ENCODE assay signal across 9 cellular contexts in the genomic region with DNA sequence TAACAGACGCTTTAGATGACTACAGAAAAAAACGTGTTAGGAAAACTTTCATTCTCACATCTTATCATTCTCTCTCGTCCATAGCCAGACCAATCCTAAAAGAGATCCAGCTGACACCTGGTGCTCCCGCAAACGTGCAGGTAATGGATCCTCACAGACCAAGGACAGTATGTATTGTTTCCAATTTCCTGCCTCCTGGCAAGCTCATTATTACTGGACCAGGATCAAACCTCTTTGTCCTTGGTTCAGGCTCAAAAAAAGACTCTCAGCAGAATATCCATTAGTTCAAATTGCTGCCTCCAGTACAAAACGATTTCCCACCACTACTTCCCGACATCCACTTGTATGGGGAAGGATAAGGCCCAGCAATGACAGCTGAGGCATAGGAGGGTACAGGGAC.
DNase-seq lines count a peak whose midpoint lies in the region; FAIRE-seq and TF ChIP-seq lines count a peak whose summit lies in the region.
"Had no signal": no experiment of that assay in that cellular context is flagged by ENCODE, and none has a peak within 500 bp of the region (broad histone marks: within the 10 kb centered on the region; RNA-seq: fewer than 3 reads in every experiment).

No MANE protein-coding gene starts in this region.

- no peak overlapping the region for H3K4me3 ChIP-seq in right atrium auricular region
- H3K4me3 ChIP-seq in stomach, result no peak overlapping the region

- no peaks in the 10 kb centered on the region for H3K27me3 ChIP-seq in right atrium auricular region
- H3K27me3 ChIP-seq in stomach, result no peaks in the 10 kb centered on the region

- peak overlapping the region; percentile 82 to 85 for H3K27ac ChIP-seq in right atrium auricular region
- H3K27ac ChIP-seq in stomach, result peak overlapping the region; percentile 28 to 79 (median 52)

- H3K4me1 Mint-ChIP-seq in T-helper 2 cell treated with Interferon-gamma antibody and Interleukin-4, amounts not matched to agents 5 μg/mL and 100 μg/mL, for 36 hours (ENCODE audit: low read depth), result peaks cover 71% of the 10 kb centered on the region
- H3K4me1 Mint-ChIP-seq in activated CD4-positive, alpha-beta memory T cell treated with anti-CD3 and anti-CD28 coated beads, Interleukin-2, amount 10 ng/mL, durations not matched to agents 7 days and 5 days, result peaks cover 77% of the 10 kb centered on the region

- H3K36me3 Mint-ChIP-seq in T-helper 2 cell treated with Interferon-gamma antibody and Interleukin-4, amounts not matched to agents 5 μg/mL and 100 μg/mL, for 36 hours (ENCODE audit: low read depth), result peaks cover 46% of the 10 kb centered on the region
- H3K36me3 Mint-ChIP-seq in activated CD4-positive, alpha-beta memory T cell treated with anti-CD3 and anti-CD28 coated beads, Interleukin-2, amount 10 ng/mL, durations not matched to agents 7 days and 5 days (ENCODE audit: low read depth), result peaks cover 50% of the 10 kb centered on the region

- TF ChIP-seq POLR2A in stomach (IDR thresholded peaks at IDR 0.05), result no peak
- TF ChIP-seq POLR2A in GM12892 (IDR thresholded peaks at IDR 0.05; ENCODE audit: low read depth, low read length), result no peak

- H3K36me3 ChIP-seq in right atrium auricular region (no peaks in the 10 kb centered on the region), stomach (peaks cover 0 to 6% (median 1%) of the 10 kb centered on the region in 4 donors)

- CTCF ChIA-PET in activated CD4-positive, alpha-beta memory T cell treated with anti-CD3 and anti-CD28 coated beads, Interleukin-2, amount 10 ng/mL, durations not matched to agents 7 days and 5 days (lab: Charles Lee), result interaction anchor here (1.2 to 4.4 kb wide), 11 partner anchors 10 to 115 kb away, joined by 3 to 29 read pairs (median 6); a partner anchor contains a TSS

- H3K9me3 ChIP-seq in right atrium auricular region (no peaks in the 10 kb centered on the region), stomach (no peaks in the 10 kb centered on the region)

- no peaks in the 10 kb centered on the region for H3K9me3 Mint-ChIP-seq in T-helper 2 cell treated with Interferon-gamma antibody and Interleukin-4, amounts not matched to agents 5 μg/mL and 100 μg/mL, for 36 hours
- H3K9me3 Mint-ChIP-seq in activated CD4-positive, alpha-beta memory T cell treated with anti-CD3 and anti-CD28 coated beads, Interleukin-2, amount 10 ng/mL, durations not matched to agents 7 days and 5 days, result no peaks in the 10 kb centered on the region

- WGBS in stomach, 5 donors, result 37 to 45% (median 38%) methylated on average over 7 of the region's 7 CpGs

- POLR2A ChIA-PET in activated CD4-positive, alpha-beta memory T cell treated with anti-CD3 and anti-CD28 coated beads, Interleukin-2, amount 10 ng/mL, durations not matched to agents 7 days and 5 days (lab: Charles Lee), result interaction anchor here (0.8 to 21.1 kb wide), 14 partner anchors 10 to 461 kb away, joined by 3 to 397 read pairs (median 26); a partner anchor contains a TSS

- DNase-seq in T-helper 2 cell treated with Interferon-gamma antibody and Interleukin-4, amounts not matched to agents 5 μg/mL and 100 μg/mL, for 36 hours (ENCODE audit: low spot score), result no peak
- DNase-seq in T-helper 2 cell, result no peak
- DNase-seq in activated CD4-positive, alpha-beta memory T cell treated with anti-CD3 and anti-CD28 coated beads, Interleukin-2, amount 10 ng/mL, durations not matched to agents 7 days and 5 days, result no peak
- no peak for DNase-seq in right atrium auricular region (ENCODE audit: low spot score)
- DNase-seq in stomach, result no peak
- DNase-seq in GM12892 (ENCODE audit: insufficient read length), result no peak
- DNase-seq in NK-92 treated with Interleukin-12 subunit alpha and Interleukin-12 subunit beta, amount 100 ng/mL, for 24 hours (lab: John Stamatoyannopoulos, UW), result no peak
- DNase-seq in A172 (ENCODE audit: low spot score), result no peak

- no peak for FAIRE-seq in GM12892 (lab: Jason Lieb, UNC)
- FAIRE-seq: colon had no signal

- H3K4me3 Mint-ChIP-seq in T-helper 2 cell treated with Interferon-gamma antibody and Interleukin-4, amounts not matched to agents 5 μg/mL and 100 μg/mL, for 36 hours, result peak overlapping the region; percentile 81
- H3K4me3 Mint-ChIP-seq in activated CD4-positive, alpha-beta memory T cell treated with anti-CD3 and anti-CD28 coated beads, Interleukin-2, amount 10 ng/mL, durations not matched to agents 7 days and 5 days, result peak overlapping the region; percentile 56

- no peaks in the 10 kb centered on the region for H3K27me3 Mint-ChIP-seq in T-helper 2 cell treated with Interferon-gamma antibody and Interleukin-4, amounts not matched to agents 5 μg/mL and 100 μg/mL, for 36 hours (ENCODE audit: low read depth)
- no peaks in the 10 kb centered on the region for H3K27me3 Mint-ChIP-seq in activated CD4-positive, alpha-beta memory T cell treated with anti-CD3 and anti-CD28 coated beads, Interleukin-2, amount 10 ng/mL, durations not matched to agents 7 days and 5 days

- H3K27ac Mint-ChIP-seq in T-helper 2 cell treated with Interferon-gamma antibody and Interleukin-4, amounts not matched to agents 5 μg/mL and 100 μg/mL, for 36 hours, result peak overlapping the region; percentile 93
- H3K27ac Mint-ChIP-seq in activated CD4-positive, alpha-beta memory T cell treated with anti-CD3 and anti-CD28 coated beads, Interleukin-2, amount 10 ng/mL, durations not matched to agents 7 days and 5 days, result peak overlapping the region; percentile 97

- intact Hi-C loops in stomach (cut with DNase I; ENCODE audit: low total_unique reads), result no loop called here

- TF ChIP-seq CTCF in right atrium auricular region (IDR thresholded peaks at IDR 0.05), result no peak
- TF ChIP-seq CTCF in stomach (IDR thresholded peaks at IDR 0.05), result no peak

- TF ChIP-seq EP300 in stomach (IDR thresholded peaks at IDR 0.05), result no peak

- H3K4me1 ChIP-seq in right atrium auricular region (peaks cover 0 to 51% of the 10 kb centered on the region in 2 donors), stomach (peaks cover 26 to 76% (median 50%) of the 10 kb centered on the region in 4 donors)
